Comparison of ENCODE assay signal across 12 cellular contexts in genomic region chr5:67315802-67316103, GRCh38.
DNase-seq lines count a peak whose midpoint lies in the region; ATAC-seq, FAIRE-seq and TF ChIP-seq lines count a peak whose summit lies in the region.
"Had no signal": no experiment of that assay in that cellular context is flagged by ENCODE, and none has a peak within 500 bp of the region (broad histone marks: within the 10 kb centered on the region; RNA-seq: fewer than 3 reads in every experiment).

No MANE protein-coding gene starts in this region.

- H3K27ac Mint-ChIP-seq in CD14-positive monocyte, result peak overlapping the region in 6 of 7 donors; percentile 76 to 88 (median 81)

- no peaks in the 10 kb centered on the region for H3K36me3 ChIP-seq in bronchial epithelial cell (ENCODE audit: control insufficient read depth, insufficient read depth, low read length)
- H3K36me3 ChIP-seq in osteoblast (ENCODE audit: insufficient read depth, low read length), result no peaks in the 10 kb centered on the region
- no peaks in the 10 kb centered on the region for H3K36me3 ChIP-seq in mucosa of descending colon (ENCODE audit: low read depth)
- H3K36me3 ChIP-seq: MG63 had no signal

- H3K4me1 ChIP-seq in osteoblast (ENCODE audit: insufficient read depth, low read length), result peaks cover 10% of the 10 kb centered on the region
- no peaks in the 10 kb centered on the region for H3K4me1 ChIP-seq in mucosa of descending colon (ENCODE audit: low read depth)

- peak overlapping the region in 1 of 2 donors; percentile 67 for H3K4me3 Mint-ChIP-seq in CD14-positive monocyte

- peak overlapping the region; percentile 59 for H3K27ac ChIP-seq in osteoblast (ENCODE audit: low read depth, low read length)

- peaks cover 10% of the 10 kb centered on the region for H3K4me1 Mint-ChIP-seq in CD14-positive monocyte

- no peak for DNase-seq in CD14-positive monocyte (ENCODE audit: low spot score)
- DNase-seq in bronchial epithelial cell (ENCODE audit: low read depth), result no peak
- DNase-seq in osteoblast (ENCODE audit: insufficient read length, low spot score, missing footprints), result no peak
- DNase-seq in NCI-H69 (lab: John Stamatoyannopoulos, UW), result no peak
- DNase-seq in mucosa of descending colon, result no peak
- no peak for DNase-seq in activated CD4-positive, alpha-beta T cell treated with anti-CD3 and anti-CD28 coated beads, Interleukin-2, amount 50 U/mL, for 48 hours
- DNase-seq: activated CD4-positive, alpha-beta T cell treated with anti-CD3 and anti-CD28 coated beads for 4 hours; NCI-H446 treated with DMSO at 0.1 percent for 48 hours had no signal

- H3K36me3 Mint-ChIP-seq in CD14-positive monocyte, result no peaks in the 10 kb centered on the region

- H3K79me2 ChIP-seq in osteoblast (ENCODE audit: insufficient read depth, low read length), result no peaks in the 10 kb centered on the region

- no peak overlapping the region for H3K4me3 ChIP-seq in bronchial epithelial cell (ENCODE audit: low read depth, low read length)
- H3K4me3 ChIP-seq in osteoblast (ENCODE audit: insufficient read depth, low read length), result peak overlapping the region; percentile 47
- no peak overlapping the region for H3K4me3 ChIP-seq in mucosa of descending colon
- H3K4me3 ChIP-seq: MG63 had no signal

- peak; percentile 43 for FAIRE-seq in bronchial epithelial cell (lab: Jason Lieb, UNC)

- intact Hi-C loops in CD14-positive monocyte (cut with micrococcal nuclease), result no loop called here
- intact Hi-C loops in mucosa of descending colon (cut with DNase I, micrococcal nuclease), result no loop called here

- H3K9me3 ChIP-seq in osteoblast (ENCODE audit: low read depth, low read length), result no peaks in the 10 kb centered on the region
- no peaks in the 10 kb centered on the region for H3K9me3 ChIP-seq in mucosa of descending colon

- H3K27me3 Mint-ChIP-seq in CD14-positive monocyte (ENCODE audit: low read depth in 3 of 3), result peaks cover 0 to 1% (median 0%) of the 10 kb centered on the region in 3 donors

- no peak for TF ChIP-seq CTCF in CD14-positive monocyte (IDR thresholded peaks at IDR 0.05)
- no peak for TF ChIP-seq CTCF in bronchial epithelial cell (IDR thresholded peaks at IDR 0.05; ENCODE audit: insufficient read depth, low read length, severe bottlenecking)
- TF ChIP-seq CTCF in osteoblast (IDR thresholded peaks at IDR 0.05; ENCODE audit: extremely low read depth, low read depth, low read length), result no peak
- TF ChIP-seq CTCF in mucosa of descending colon (IDR thresholded peaks at IDR 0.05), result no peak

- H3K9me3 Mint-ChIP-seq in CD14-positive monocyte, result peaks cover under 1 to 16% (median 7%) of the 10 kb centered on the region in 7 donors

- H3K27me3 ChIP-seq in bronchial epithelial cell (ENCODE audit: control insufficient read depth, insufficient read depth, low read length) (no peaks in the 10 kb centered on the region), osteoblast (ENCODE audit: insufficient read depth, low read length) (no peaks in the 10 kb centered on the region)
- H3K27me3 ChIP-seq: MG63 had no signal

- H2AFZ ChIP-seq in osteoblast (ENCODE audit: low read length), result peak overlapping the region; percentile 79

- ATAC-seq in HG03378 (IDR thresholded peaks at IDR 0.05; ENCODE audit: unreplicated experiment), result peak; percentile 59
- no peak for ATAC-seq in esophagus mucosa
- ATAC-seq in mucosa of descending colon, result no peak
- ATAC-seq: HCT116 had no signal

- no peaks in the 10 kb centered on the region for H4K20me1 ChIP-seq in osteoblast (ENCODE audit: insufficient read depth, low read length)

- peak overlapping the region; percentile 75 for H3K4me2 ChIP-seq in osteoblast (ENCODE audit: insufficient read depth, low read length)
